21 cellular contexts compared by ENCODE assay signal in the genomic region with DNA sequence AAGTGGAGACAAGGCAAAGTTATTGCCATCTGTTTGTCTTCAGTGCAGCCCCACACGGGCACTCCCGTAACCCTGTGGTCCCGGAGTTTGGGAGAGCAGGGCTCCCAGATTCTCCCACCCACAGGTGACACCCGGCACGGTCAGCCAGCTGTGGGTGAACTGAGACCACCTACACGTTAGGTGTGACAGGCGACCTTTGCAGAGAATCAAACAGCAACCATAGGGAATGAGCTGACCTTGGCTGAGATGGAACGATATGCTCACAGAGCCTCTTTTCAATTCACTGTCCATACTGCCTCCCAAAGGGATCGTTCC.
DNase-seq lines count a peak whose midpoint lies in the region; ATAC-seq and TF ChIP-seq lines count a peak whose summit lies in the region.
"Had no signal": no experiment of that assay in that cellular context is flagged by ENCODE, and none has a peak within 500 bp of the region (broad histone marks: within the 10 kb centered on the region; RNA-seq: fewer than 3 reads in every experiment).

No MANE protein-coding gene starts in this region.

- H3K4me3 ChIP-seq in Panc1 (ENCODE audit: low read depth in 2 of 2, low read length in 2 of 2) (peak overlapping the region in 1 of 2 experiments; percentile 42; a peak in 1 of 4 replicates), foreskin fibroblast (ENCODE audit: low read depth in 1 of 2, low read length in 2 of 2) (peak overlapping the region; percentile 13 to 40), trophoblast cell (ENCODE audit: low read depth, low read length) (no peak overlapping the region), transverse colon (no peak overlapping the region)
- H3K4me3 ChIP-seq: spleen had no signal

- no peak for TF ChIP-seq EP300 in transverse colon (IDR thresholded peaks at IDR 0.05; ENCODE audit: low read depth)

- no peak for TF ChIP-seq POLR2A in transverse colon (IDR thresholded peaks at IDR 0.05)

- CTCF ChIA-PET in Panc1 (lab: Charles Lee): interaction anchor here (0.6 kb wide), 1 partner anchor 481 kb away, joined by 4 read pairs; no protein-coding TSS in a partner anchor

- intact Hi-C loops in Panc1 (cut with micrococcal nuclease; ENCODE audit: unreplicated experiment): no loop called here
- intact Hi-C loops in transverse colon (cut with DNase I; ENCODE audit: low total_unique reads): no loop called here

- H2BK12ac ChIP-seq in trophoblast cell (ENCODE audit: low read length): peak overlapping the region; percentile 85

- H2BK5ac ChIP-seq in trophoblast cell (ENCODE audit: low read depth, low read length, poor library complexity): peak overlapping the region; percentile 70

- H3K79me2 ChIP-seq in trophoblast cell (ENCODE audit: control insufficient read depth, insufficient read depth, low read length, poor library complexity): no peaks in the 10 kb centered on the region

- DNase-seq in COLO668 (lab: John Stamatoyannopoulos, UW; ENCODE audit: unreplicated experiment) (peak; percentile 43), Panc1 (ENCODE audit: low read depth, low spot score) (no peak), foreskin fibroblast (no peak), trophoblast cell (no peak), transverse colon (no peak)
- DNase-seq: activated CD4-positive, alpha-beta T cell treated with anti-CD3 and anti-CD28 coated beads, Interleukin-2, amount 10 ng/mL, durations not matched to agents 7 days and 5 days; activated naive CD4-positive, alpha-beta T cell treated with anti-CD3 and anti-CD28 coated beads, Interleukin-2, amount 50 U/mL, for 16 hours; caudate nucleus; naive B cell; NCI-H1048; NCI-H187; NCI-H526 treated with DMSO at 0.1 percent for 48 hours; spleen; stimulated activated CD4-positive, alpha-beta T cell treated with anti-CD3 and anti-CD28 coated beads, Interleukin-4, amount 100 ng/mL, for 1 hour; stimulated activated naive B cell treated with anti-CD40 and anti-IgM and Interleukin-4, amounts not matched to agents 10 μg/mL and 1 μg/mL and 100 μg/mL, for 72 hours had no signal

- H3K4me1 ChIP-seq in Panc1 (ENCODE audit: control insufficient read depth, insufficient read depth, low read length) (peaks cover 53% of the 10 kb centered on the region), trophoblast cell (ENCODE audit: control insufficient read depth in 1 of 2, insufficient read depth in 2 of 2, low read length in 2 of 2) (peaks cover 23 to 25% of the 10 kb centered on the region in 2 experiments), transverse colon (peaks cover 0 to 14% (median 0%) of the 10 kb centered on the region in 4 donors)

- peak overlapping the region; percentile 67 for H3K18ac ChIP-seq in trophoblast cell (ENCODE audit: low read length)

- no TSS peak for BruUV-seq in Panc1 (replicated peaks; lab: Mats Ljungman, UMichigan)

- peak overlapping the region; percentile 15 for H3K4me2 ChIP-seq in trophoblast cell (ENCODE audit: low read length)

- peak overlapping the region; percentile 60 for H4K91ac ChIP-seq in trophoblast cell (ENCODE audit: low read depth, low read length)

- H2BK120ac ChIP-seq in trophoblast cell (ENCODE audit: insufficient read depth, low read length, poor library complexity): peak overlapping the region; percentile 70

- in situ Hi-C loops in Panc1 (cut with HindIII; ENCODE audit: low pct_unique_long_range_greater_than_20kb, low sequenced_read_pairs): no loop called here
- in situ Hi-C loops in transverse colon (cut with MboI; ENCODE audit: low pct_ligation_motif_present in 1 of 4, low pct_unique_long_range_greater_than_20kb in 1 of 4, low sequenced_read_pairs in 3 of 4): loop anchor here in 2 of 4 donors (25.0 kb wide), 2 partner anchors 172 to 197 kb away; no protein-coding TSS in a partner anchor

- no peaks in the 10 kb centered on the region for H3K9me3 ChIP-seq in Panc1 (ENCODE audit: control insufficient read depth, insufficient read depth, low read depth, low read length)
- H3K9me3 ChIP-seq in trophoblast cell (ENCODE audit: insufficient read depth, low read depth, low read length): no peaks in the 10 kb centered on the region
- H3K9me3 ChIP-seq in transverse colon: no peaks in the 10 kb centered on the region
- H3K9me3 ChIP-seq: spleen had no signal

- POLR2A ChIA-PET in Panc1 (lab: Charles Lee): no interaction called here

- peaks cover 12% of the 10 kb centered on the region for H3K79me1 ChIP-seq in trophoblast cell (ENCODE audit: low read length)

- WGBS in trophoblast cell (ENCODE audit: extremely low coverage, insufficient coverage, insufficient read length): no CpG with 5 or more reads among the region's 9 CpGs
- 73 to 86% methylated on average over 2 to 9 of the region's 9 CpGs for WGBS in transverse colon (ENCODE audit: low coverage in 1 of 2), 2 donors

- H3K36me3 ChIP-seq in Panc1 (ENCODE audit: control insufficient read depth, insufficient read depth, low read length): 0 out of 2 replicates have a peak, but pooled peaks cover 2% of the 10 kb centered on the region
- peaks cover 6 to 11% of the 10 kb centered on the region in 2 experiments for H3K36me3 ChIP-seq in trophoblast cell (ENCODE audit: control insufficient read depth in 1 of 2, insufficient read depth in 2 of 2, low read length in 2 of 2)
- no peaks in the 10 kb centered on the region for H3K36me3 ChIP-seq in transverse colon
- H3K36me3 ChIP-seq: spleen had no signal

- H3K27me3 ChIP-seq in Panc1 (ENCODE audit: control insufficient read depth, insufficient read depth, low read length) (no peaks in the 10 kb centered on the region), trophoblast cell (ENCODE audit: insufficient read depth, low read length) (no peaks in the 10 kb centered on the region), transverse colon (no peaks in the 10 kb centered on the region)
- H3K27me3 ChIP-seq: spleen had no signal

- no peak overlapping the region for H3K23ac ChIP-seq in trophoblast cell (ENCODE audit: low read length)

- H4K8ac ChIP-seq in trophoblast cell (ENCODE audit: low read depth, low read length): peak overlapping the region; percentile 56

- H3K9ac ChIP-seq in trophoblast cell (ENCODE audit: low read length): no peak overlapping the region

- H4K12ac ChIP-seq in trophoblast cell (ENCODE audit: low read depth, low read length): no peak overlapping the region

- peak overlapping the region; percentile 25 for H3K14ac ChIP-seq in trophoblast cell (ENCODE audit: low read length)

- H3K4ac ChIP-seq in trophoblast cell (ENCODE audit: low read depth, low read length): no peak overlapping the region

- peak overlapping the region; percentile 43 for H2AK5ac ChIP-seq in trophoblast cell (ENCODE audit: low read length)

- ATAC-seq in Panc1: peak; percentile 3
- no peak for ATAC-seq in HG03342 (IDR thresholded peaks at IDR 0.05; ENCODE audit: unreplicated experiment)
- no peak for ATAC-seq in HG03139 (IDR thresholded peaks at IDR 0.05; ENCODE audit: unreplicated experiment)
- ATAC-seq in GM18520 (IDR thresholded peaks at IDR 0.05; ENCODE audit: unreplicated experiment): no peak
- ATAC-seq: HCT116; stimulated activated naive B cell treated with anti-CD40 and anti-IgM and Interleukin-4, amounts not matched to agents 10 μg/mL and 1 μg/mL and 100 μg/mL, for 72 hours had no signal

- H3K27ac ChIP-seq in Panc1 (ENCODE audit: low read length): peak overlapping the region; percentile 71
- H3K27ac ChIP-seq in trophoblast cell (ENCODE audit: low read depth, low read length): peak overlapping the region; percentile 72
- no peak overlapping the region for H3K27ac ChIP-seq in transverse colon
- H3K27ac ChIP-seq: RWPE1, VCaP had no signal

- no peak for TF ChIP-seq CTCF in Panc1 (IDR thresholded peaks at IDR 0.05)
- TF ChIP-seq CTCF in foreskin fibroblast (IDR thresholded peaks at IDR 0.05; ENCODE audit: low read depth, low read length): no peak
- TF ChIP-seq CTCF in transverse colon (IDR thresholded peaks at IDR 0.05): no peak

- no peak overlapping the region for H2AFZ ChIP-seq in trophoblast cell (ENCODE audit: insufficient read depth, low read length, poor library complexity)

Comparison
In these comparisons a context has a peak if more than half of its experiments do, and no peak if none do; other contexts are left out.
1. H3K27ac ChIP-seq: peak in Panc1 (single experiment) and trophoblast cell (single experiment); none in transverse colon (0 of 4).
2. H3K4me3 ChIP-seq: peak in foreskin fibroblast (2 of 2); none in trophoblast cell (single experiment) and transverse colon (0 of 4).